In the genomic region with DNA sequence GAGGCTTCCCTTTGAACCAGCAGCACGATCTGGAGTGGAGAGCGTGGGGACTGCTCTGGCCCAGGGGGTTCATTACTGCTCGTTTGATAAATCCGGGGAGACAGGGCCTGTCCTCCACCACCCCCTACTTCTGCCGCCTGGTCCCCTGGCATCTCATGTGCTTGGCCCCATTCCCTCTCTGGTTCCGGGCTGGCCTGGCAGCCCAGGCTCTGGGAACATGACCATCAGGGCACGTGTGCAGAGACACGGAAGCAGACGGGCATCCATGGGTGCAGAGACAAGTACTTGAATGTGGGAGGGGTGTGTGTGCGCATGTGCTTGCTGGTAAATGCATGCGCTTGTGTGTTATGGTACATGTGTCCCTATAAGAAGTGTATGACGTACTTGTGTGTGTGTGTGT, we compare ENCODE assay signal across 31 cellular contexts.
DNase-seq lines count a peak whose midpoint lies in the region; ATAC-seq, FAIRE-seq and TF ChIP-seq lines count a peak whose summit lies in the region.
"Had no signal": no experiment of that assay in that cellular context is flagged by ENCODE, and none has a peak within 500 bp of the region (broad histone marks: within the 10 kb centered on the region; RNA-seq: fewer than 3 reads in every experiment).

No MANE protein-coding gene starts in this region.

- no peaks in the 10 kb centered on the region for H4K20me1 ChIP-seq in HepG2 (ENCODE audit: insufficient read depth, low read length)

- no peak for DNase-seq in HepG2 (ENCODE audit: low spot score)
- no peak for DNase-seq in right lobe of liver
- DNase-seq in lung microvascular endothelial cell (ENCODE audit: low read depth in 2 of 2): peak; percentile 28 to 40
- peak; percentile 66 for DNase-seq in sigmoid colon
- peak; percentile 59 to 81 for DNase-seq in aorta
- DNase-seq in GM19240 (ENCODE audit: insufficient read length, low spot score): no peak
- DNase-seq in anterior cingulate cortex (lab: John Stamatoyannopoulos, UW): no peak
- DNase-seq: 8988T; activated CD8-positive, alpha-beta T cell treated with anti-CD3 and anti-CD28 coated beads, Interleukin-2, amount 10 ng/mL, durations not matched to agents 7 days and 5 days; activated naive CD4-positive, alpha-beta T cell treated with anti-CD3 and anti-CD28 coated beads, Interleukin-2, amount 50 U/mL, for 16 hours; AML-193; amniotic stem cell; CD4-positive, alpha-beta memory T cell; colonic mucosa; effector CD8-positive, alpha-beta T cell; hypothalamus; Karpas-422; left colon; mammary epithelial cell; NCI-H1436; NCI-H2081 treated with DMSO at 0.1 percent for 48 hours; NCI-H2227 treated with DMSO at 0.1 percent for 48 hours; NCI-H69; SIG-M5; substantia nigra; uterus had no signal

- ATAC-seq in HepG2 (no peak), right lobe of liver (no peak), aorta (ENCODE audit: low FRiP score) (no peak), GM21576 (IDR thresholded peaks at IDR 0.05; ENCODE audit: unreplicated experiment) (no peak)
- ATAC-seq: activated CD8-positive, alpha-beta T cell treated with anti-CD3 and anti-CD28 coated beads, Interleukin-2, amount 10 ng/mL, durations not matched to agents 7 days and 5 days; left colon; Panc1; stimulated activated memory B cell treated with anti-CD40 and anti-IgM and Interleukin-4, amounts not matched to agents 10 μg/mL and 1 μg/mL and 100 μg/mL, for 72 hours had no signal

- no peak overlapping the region for H3K4me2 ChIP-seq in HepG2 (ENCODE audit: low read depth, low read length)

- H3K27ac ChIP-seq in HepG2 (ENCODE audit: extremely low read length, insufficient read depth, low read length) (no peak overlapping the region), right lobe of liver (no peak overlapping the region), sigmoid colon (peak overlapping the region in 2 of 4 donors; percentile 25 to 46), aorta (ENCODE audit: low read depth in 1 of 2, low read length in 2 of 2) (no peak overlapping the region)
- H3K27ac ChIP-seq: cardiac muscle cell, colonic mucosa, parathyroid adenoma had no signal

- TF ChIP-seq CTCF in HepG2 (CRISPR knock-in tag; IDR thresholded peaks at IDR 0.05) (no peak), right lobe of liver (IDR thresholded peaks at IDR 0.05) (no peak), sigmoid colon (IDR thresholded peaks at IDR 0.05) (no peak)

- in situ Hi-C loops in HepG2 (cut with HindIII; ENCODE audit: extremely low pct_ligation_motif_present, low pct_unique_long_range_greater_than_20kb): no loop called here

- H3K4me3 ChIP-seq in HepG2 (replicated peaks in 1 of 3; ENCODE audit: insufficient read depth in 1 of 3, low read depth in 2 of 3, low read length in 3 of 3): no peak overlapping the region
- no peak overlapping the region for H3K4me3 ChIP-seq in right lobe of liver
- H3K4me3 ChIP-seq in sigmoid colon: no peak overlapping the region
- H3K4me3 ChIP-seq in aorta (ENCODE audit: low read length in 2 of 2): no peak overlapping the region
- H3K4me3 ChIP-seq: cardiac muscle cell, colonic mucosa, uterus had no signal

- BruUV-seq in HepG2 (replicated peaks; lab: Mats Ljungman, UMichigan): no TSS peak

- WGBS in HepG2 (ENCODE audit: low lambda C conversion rate): 44% methylated on average over 6 of the region's 12 CpGs
- WGBS in right lobe of liver (ENCODE audit: insufficient coverage, low coverage, low lambda C conversion rate, missing lambda C conversion rate): 43% methylated on average over 1 of the region's 12 CpGs
- WGBS in sigmoid colon, 2 donors: 83 to 88% methylated on average over 12 of the region's 12 CpGs
- WGBS in aorta, 2 donors: 8 to 15% methylated on average over 11 to 12 of the region's 12 CpGs

- CTCF ChIA-PET in HepG2 (lab: Yijun Ruan, JAX; ENCODE audit: low intra/inter-chr PET ratio, low total read pairs): no interaction called here

- H3K9me3 ChIP-seq in HepG2 (ENCODE audit: low read length) (no peaks in the 10 kb centered on the region), right lobe of liver (no peaks in the 10 kb centered on the region), sigmoid colon (no peaks in the 10 kb centered on the region), aorta (ENCODE audit: control insufficient read depth, low read length) (no peaks in the 10 kb centered on the region)
- H3K9me3 ChIP-seq: colonic mucosa, uterus had no signal

- TF ChIP-seq EP300 in HepG2 (IDR thresholded peaks at IDR 0.05; ENCODE audit: low read depth in 2 of 2, low read length in 2 of 2) (no peak), HepG2 (CRISPR knock-in tag; IDR thresholded peaks at IDR 0.05; ENCODE audit: borderline replicate concordance) (no peak), sigmoid colon (IDR thresholded peaks at IDR 0.05) (no peak)

- no peaks in the 10 kb centered on the region for H3K79me2 ChIP-seq in HepG2 (ENCODE audit: insufficient read depth, low read length)
- H3K79me2 ChIP-seq: parathyroid adenoma had no signal

- H3K27me3 ChIP-seq in HepG2 (ENCODE audit: control insufficient read depth in 1 of 2, insufficient read depth in 2 of 2, low read length in 2 of 2) (no peaks in the 10 kb centered on the region; a peak in 2 of 5 replicates), right lobe of liver (no peaks in the 10 kb centered on the region), sigmoid colon (no peaks in the 10 kb centered on the region), aorta (ENCODE audit: control insufficient read depth in 1 of 2, insufficient read depth in 2 of 2, low read length in 1 of 2) (no peaks in the 10 kb centered on the region)
- H3K27me3 ChIP-seq: cardiac muscle cell, colonic mucosa, uterus had no signal

- no peak for FAIRE-seq in HepG2 (lab: Jason Lieb, UNC)

- H3K4me1 ChIP-seq in HepG2 (ENCODE audit: insufficient read depth, low read length) (no peaks in the 10 kb centered on the region), right lobe of liver (no peaks in the 10 kb centered on the region), sigmoid colon (peaks cover 0 to 79% (median 65%) of the 10 kb centered on the region in 4 donors), aorta (ENCODE audit: control insufficient read depth in 1 of 2, insufficient read depth in 2 of 2, low read length in 2 of 2) (no peaks in the 10 kb centered on the region)
- H3K4me1 ChIP-seq: colonic mucosa, parathyroid adenoma had no signal

- no peak overlapping the region for H3K9ac ChIP-seq in HepG2 (ENCODE audit: insufficient read depth, low read depth, low read length)
- H3K9ac ChIP-seq: parathyroid adenoma had no signal

- POLR2A ChIA-PET in HepG2 (lab: Yijun Ruan, JAX): no interaction called here

- intact Hi-C loops in HepG2 (cut with micrococcal nuclease; ENCODE audit: unreplicated experiment): no loop called here
- intact Hi-C loops in right lobe of liver (cut with DNase I): no loop called here
- intact Hi-C loops in sigmoid colon (cut with DNase I): no loop called here
- intact Hi-C loops in aorta (cut with DNase I): no loop called here

- H3K36me3 ChIP-seq in HepG2 (replicated peaks in 1 of 2; ENCODE audit: control insufficient read depth in 1 of 2, insufficient read depth in 2 of 2, low read length in 2 of 2) (no peaks in the 10 kb centered on the region), right lobe of liver (no peaks in the 10 kb centered on the region), sigmoid colon (peaks cover 0 to 5% (median 0%) of the 10 kb centered on the region in 4 donors), aorta (ENCODE audit: control insufficient read depth in 1 of 2, insufficient read depth in 2 of 2, low read length in 1 of 2) (no peaks in the 10 kb centered on the region)
- H3K36me3 ChIP-seq: cardiac muscle cell, colonic mucosa, uterus had no signal

- no peak overlapping the region for H2AFZ ChIP-seq in HepG2 (ENCODE audit: low read length)
- H2AFZ ChIP-seq: parathyroid adenoma had no signal

- TF ChIP-seq POLR2A in HepG2 (IDR thresholded peaks at IDR 0.05; ENCODE audit: insufficient read depth in 1 of 2, low read depth in 2 of 2, low read length in 2 of 2) (no peak), right lobe of liver (IDR thresholded peaks at IDR 0.05) (no peak), sigmoid colon (IDR thresholded peaks at IDR 0.05) (no peak)

- no peak for TF ChIP-seq RAD21 in HepG2 (CRISPR knock-in tag; IDR thresholded peaks at IDR 0.05)

TF ChIP-seq in HepG2, 621 proteins besides CTCF, POLR2A, EP300 and RAD21:
- TF ChIP-seq SIX1 (CRISPR knock-in tag; IDR thresholded peaks at IDR 0.05; ENCODE audit: borderline replicate concordance): no peak
- TF ChIP-seq, protein P1, sequence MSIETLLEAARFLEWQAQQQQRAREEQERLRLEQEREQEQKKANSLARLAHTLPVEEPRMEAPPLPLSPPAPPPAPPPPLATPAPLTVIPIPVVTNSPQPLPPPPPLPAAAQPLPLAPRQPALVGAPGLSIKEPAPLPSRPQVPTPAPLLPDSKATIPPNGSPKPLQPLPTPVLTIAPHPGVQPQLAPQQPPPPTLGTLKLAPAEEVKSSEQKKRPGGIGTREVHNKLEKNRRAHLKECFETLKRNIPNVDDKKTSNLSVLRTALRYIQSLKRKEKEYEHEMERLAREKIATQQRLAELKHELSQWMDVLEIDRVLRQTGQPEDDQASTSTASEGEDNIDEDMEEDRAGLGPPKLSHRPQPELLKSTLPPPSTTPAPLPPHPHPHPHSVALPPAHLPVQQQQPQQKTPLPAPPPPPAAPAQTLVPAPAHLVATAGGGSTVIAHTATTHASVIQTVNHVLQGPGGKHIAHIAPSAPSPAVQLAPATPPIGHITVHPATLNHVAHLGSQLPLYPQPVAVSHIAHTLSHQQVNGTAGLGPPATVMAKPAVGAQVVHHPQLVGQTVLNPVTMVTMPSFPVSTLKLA (IDR thresholded peaks at IDR 0.05): peak; percentile 74

Comparison
In these comparisons a context has a peak if more than half of its experiments do, and no peak if none do; other contexts are left out.
1. DNase-seq: peak in lung microvascular endothelial cell (2 of 2), sigmoid colon (single experiment) and aorta (2 of 2); none in HepG2 (single experiment), right lobe of liver (0 of 3), GM19240 (single experiment) and anterior cingulate cortex (0 of 58).